ENCODE assay signal across 10 cellular contexts in genomic region chr13:106867249-106867648, GRCh38.
DNase-seq lines count a peak whose midpoint lies in the region; ATAC-seq and TF ChIP-seq lines count a peak whose summit lies in the region.
"Had no signal": no experiment of that assay in that cellular context is flagged by ENCODE, and none has a peak within 500 bp of the region (broad histone marks: within the 10 kb centered on the region; RNA-seq: fewer than 3 reads in every experiment).

No MANE protein-coding gene starts in this region.

- no peaks in the 10 kb centered on the region for H3K27me3 ChIP-seq in esophagus squamous epithelium
- H3K27me3 ChIP-seq in neuronal stem cell (ENCODE audit: control insufficient read depth in 3 of 3, insufficient read depth in 3 of 3, low read depth in 1 of 3, low read length in 3 of 3) = no peaks in the 10 kb centered on the region

- no peak overlapping the region for H3K4me2 ChIP-seq in neuronal stem cell (ENCODE audit: insufficient read depth, low read length, poor library complexity, severe bottlenecking)

- H3K27ac ChIP-seq in esophagus squamous epithelium (no peak overlapping the region), neuronal stem cell (replicated peaks; ENCODE audit: low read length) (no peak overlapping the region)
- H3K27ac ChIP-seq: HL-60 had no signal

- no peaks in the 10 kb centered on the region for H3K79me1 ChIP-seq in neuronal stem cell (ENCODE audit: low read depth, low read length)

- H2BK120ac ChIP-seq in neuronal stem cell (ENCODE audit: low read depth, low read length) = no peak overlapping the region

- peak in 4 of 6 experiments; percentile 11 to 23 (median 14) for TF ChIP-seq CTCF in esophagus squamous epithelium (IDR thresholded peaks at IDR 0.05)

- H3K9me3 ChIP-seq in esophagus squamous epithelium (no peaks in the 10 kb centered on the region), neuronal stem cell (replicated peaks in 1 of 2; ENCODE audit: control insufficient read depth in 2 of 2, insufficient read depth in 1 of 2, low read depth in 1 of 2, low read length in 2 of 2) (no peaks in the 10 kb centered on the region)

- no peak overlapping the region for H2AK5ac ChIP-seq in neuronal stem cell (ENCODE audit: low read depth, low read length)

- no peak for TF ChIP-seq POLR2A in esophagus squamous epithelium (IDR thresholded peaks at IDR 0.05)

- whole genome bisulfite sequencing in esophagus squamous epithelium, 2 donors = 5 to 7% methylated on average over 13 of the region's 13 CpGs
- WGBS in neuronal stem cell (ENCODE audit: extremely low coverage in 2 of 2, insufficient read length in 2 of 2, insufficient replicate concordance in 1 of 2), 2 donors = no CpG with 5 or more reads among the region's 13 CpGs

- H3K4me3 ChIP-seq in esophagus squamous epithelium (peak overlapping the region in 3 of 4 donors; percentile 11 to 40 (median 27)), neuronal stem cell (ENCODE audit: low read length in 2 of 2) (no peak overlapping the region)

- peak; percentile 55 to 77 for ATAC-seq in left cardiac atrium
- no peak for ATAC-seq in left ventricle myocardium superior
- no peak for ATAC-seq in GM18870 (IDR thresholded peaks at IDR 0.05; ENCODE audit: unreplicated experiment)
- ATAC-seq in GM19328 (IDR thresholded peaks at IDR 0.05; ENCODE audit: unreplicated experiment) = no peak
- ATAC-seq in GM18511 (IDR thresholded peaks at IDR 0.05; ENCODE audit: unreplicated experiment) = no peak

- H3K4me1 ChIP-seq in esophagus squamous epithelium = peaks cover 0 to 9% (median 0%) of the 10 kb centered on the region in 3 donors
- peaks cover 2 to 5% of the 10 kb centered on the region in 2 donors for H3K4me1 ChIP-seq in neuronal stem cell (ENCODE audit: control insufficient read depth in 2 of 2, insufficient read depth in 1 of 2, low read depth in 1 of 2, low read length in 2 of 2)

- H3K23ac ChIP-seq in neuronal stem cell (ENCODE audit: low read depth, low read length, poor library complexity) = no peak overlapping the region

- peak overlapping the region; percentile 72 for H2AFZ ChIP-seq in neuronal stem cell (ENCODE audit: low read length)

- H3K18ac ChIP-seq in neuronal stem cell (ENCODE audit: low read length) = no peak overlapping the region

- DNase-seq in left cardiac atrium = no peak
- DNase-seq in left ventricle myocardium superior = no peak
- DNase-seq in esophagus squamous epithelium (lab: John Stamatoyannopoulos, UW) = no peak
- DNase-seq in neuronal stem cell (ENCODE audit: low spot score) = no peak
- DNase-seq in NCI-H748 (lab: John Stamatoyannopoulos, UW; ENCODE audit: unreplicated experiment) = no peak
- DNase-seq: activated T-cell treated with anti-CD3 and anti-CD28 coated beads, Interleukin-2, amount 50 U/mL, for 1 hour had no signal

- H2BK15ac ChIP-seq in neuronal stem cell (ENCODE audit: low read length) = no peak overlapping the region

- H2BK12ac ChIP-seq in neuronal stem cell (ENCODE audit: low read length) = no peak overlapping the region

- no peak overlapping the region for H3K9ac ChIP-seq in neuronal stem cell (ENCODE audit: low read depth, low read length, poor library complexity)

- no peak overlapping the region for H2BK5ac ChIP-seq in neuronal stem cell (ENCODE audit: low read length)

- no peak overlapping the region for H3K4ac ChIP-seq in neuronal stem cell (ENCODE audit: low read length)

- H4K91ac ChIP-seq in neuronal stem cell (ENCODE audit: low read depth, low read length, poor library complexity) = no peak overlapping the region

- no peak overlapping the region for H4K8ac ChIP-seq in neuronal stem cell (ENCODE audit: low read depth, low read length)

- no peaks in the 10 kb centered on the region for H3K36me3 ChIP-seq in esophagus squamous epithelium
- no peaks in the 10 kb centered on the region for H3K36me3 ChIP-seq in neuronal stem cell (replicated peaks in 1 of 2; ENCODE audit: control insufficient read depth in 2 of 2, insufficient read depth in 2 of 2, low read length in 2 of 2)

- intact Hi-C loops in left cardiac atrium (cut with DNase I) (no loop called here), left ventricle myocardium superior (cut with micrococcal nuclease) (no loop called here), esophagus squamous epithelium (cut with DNase I) (no loop called here)

- no peak overlapping the region for H3K14ac ChIP-seq in neuronal stem cell (ENCODE audit: low read length)

Comparison
In these comparisons a context has a peak if more than half of its experiments do, and no peak if none do; other contexts are left out.
1. ATAC-seq: peak in left cardiac atrium (2 of 2); none in left ventricle myocardium superior (single experiment), GM18870 (single experiment), GM19328 (single experiment) and GM18511 (single experiment).
2. H3K4me3 ChIP-seq: peak in esophagus squamous epithelium (3 of 4); none in neuronal stem cell (0 of 2).